In genomic region chr15:65832549-65833364, GRCh38 we compare ENCODE assay signal across 8 cellular contexts. TPM values are rescaled to one million over a fixed set of nuclear protein-coding genes. Genes with fewer than 3 reads are reported as not detected.
DNase-seq lines count a peak whose midpoint lies in the region; ATAC-seq lines count a peak whose summit lies in the region.

No MANE protein-coding gene starts in this region.

- CTCF ChIA-PET in activated CD4-positive, alpha-beta memory T cell treated with anti-CD3 and anti-CD28 coated beads for 36 hours (lab: Charles Lee) = interaction anchor here (0.6 to 5.3 kb wide), 12 partner anchors 8 to 194 kb away, joined by 3 to 25 read pairs (median 6); partner anchors contain the start of genes DENND4A and RAB11A

- peak overlapping the region; percentile 55; the same call in 1 of the 2 replicates for H3K9ac ChIP-seq in BLaER1
- H3K9ac ChIP-seq in duodenal mucosa (ENCODE audit: low read depth in 1 of 2, low read length in 2 of 2) = peak overlapping the region; percentile 34 to 57

- no peaks in the 10 kb centered on the region for H3K36me3 Mint-ChIP-seq in activated CD4-positive, alpha-beta memory T cell treated with anti-CD3 and anti-CD28 coated beads for 36 hours

- no peaks in the 10 kb centered on the region for H3K36me3 ChIP-seq in BLaER1
- H3K36me3 ChIP-seq in duodenal mucosa (ENCODE audit: control insufficient read depth in 1 of 2, insufficient read depth in 2 of 2, low read length in 2 of 2) = no peaks in the 10 kb centered on the region

- H3K9me3 ChIP-seq in BLaER1 (no peaks in the 10 kb centered on the region), duodenal mucosa (ENCODE audit: control insufficient read depth in 1 of 2, low read length in 2 of 2) (no peaks in the 10 kb centered on the region)

- no peaks in the 10 kb centered on the region for H3K9me3 Mint-ChIP-seq in activated CD4-positive, alpha-beta memory T cell treated with anti-CD3 and anti-CD28 coated beads for 36 hours

- peak overlapping the region; percentile 54 for H3K27ac ChIP-seq in BLaER1
- H3K27ac ChIP-seq in duodenal mucosa (ENCODE audit: low read depth, low read length) = peak overlapping the region; percentile 88

- peak overlapping the region; percentile 68 for H3K4me3 Mint-ChIP-seq in activated CD4-positive, alpha-beta memory T cell treated with anti-CD3 and anti-CD28 coated beads for 36 hours

- peak overlapping the region; percentile 94 for H3K27ac Mint-ChIP-seq in activated CD4-positive, alpha-beta memory T cell treated with anti-CD3 and anti-CD28 coated beads for 36 hours

- H3K4me1 ChIP-seq in BLaER1 (peaks cover 73% of the 10 kb centered on the region), duodenal mucosa (ENCODE audit: control insufficient read depth in 1 of 2, insufficient read depth in 2 of 2, low read length in 2 of 2) (peaks cover 30% of the 10 kb centered on the region in 2 donors)

- DNase-seq in NCI-H524 (lab: John Stamatoyannopoulos, UW) = peak; percentile 99 to 100
- DNase-seq in activated CD4-positive, alpha-beta memory T cell treated with anti-CD3 and anti-CD28 coated beads for 36 hours = peak; percentile 72
- peak; percentile 94 for DNase-seq in left lobe of liver (ENCODE audit: low spot score)
- DNase-seq in stimulated activated CD4-positive, alpha-beta T cell treated with anti-CD3 and anti-CD28 coated beads, Interleukin-2, amount 100 ng/mL, for 24 hours = peak; percentile 48 to 52

- H3K4me1 Mint-ChIP-seq in activated CD4-positive, alpha-beta memory T cell treated with anti-CD3 and anti-CD28 coated beads for 36 hours (ENCODE audit: low read depth) = peaks cover 45% of the 10 kb centered on the region

- intact Hi-C loops in activated CD4-positive, alpha-beta memory T cell treated with anti-CD3 and anti-CD28 coated beads for 36 hours (cut with micrococcal nuclease) = loop anchor here (2.0 kb wide), 2 partner anchors 14 to 24 kb away; no protein-coding TSS in a partner anchor

- H3K4me3 ChIP-seq in BLaER1 (peak overlapping the region; percentile 6; the same call in 1 of the 2 replicates), duodenal mucosa (ENCODE audit: low read depth in 1 of 2, low read length in 2 of 2) (peak overlapping the region; percentile 53 to 54)

- H3K27me3 ChIP-seq in BLaER1 (no peaks in the 10 kb centered on the region), duodenal mucosa (ENCODE audit: control insufficient read depth in 1 of 2, insufficient read depth in 2 of 2, low read length in 2 of 2) (no peaks in the 10 kb centered on the region)

- ATAC-seq in HG02759 (IDR thresholded peaks at IDR 0.05; ENCODE audit: unreplicated experiment) = peak; percentile 40
- ATAC-seq in left lobe of liver = peak; percentile 88
- no peak for ATAC-seq in GM18861 (IDR thresholded peaks at IDR 0.05; ENCODE audit: unreplicated experiment)

- peak overlapping the region; percentile 81 for H3K4me2 ChIP-seq in BLaER1

- H4K20me1 ChIP-seq in BLaER1 = peaks cover 17% of the 10 kb centered on the region

- H3K27me3 Mint-ChIP-seq in activated CD4-positive, alpha-beta memory T cell treated with anti-CD3 and anti-CD28 coated beads for 36 hours = no peaks in the 10 kb centered on the region

- POLR2A ChIA-PET in activated CD4-positive, alpha-beta memory T cell treated with anti-CD3 and anti-CD28 coated beads for 36 hours (lab: Charles Lee) = interaction anchor here (1.1 to 1.7 kb wide), 4 partner anchors 14 to 222 kb away, joined by 4 to 10 read pairs (median 8); partner anchors contain the start of genes DENND4A, INTS14 and RAB11A

RNA-seq across cellular contexts. Expression of gene RAB11A, which starts 36.5 kb away (rescaled TPM):
- 100 to 1,000 TPM; 171 to 181 TPM for total RNA-seq in activated CD4-positive, alpha-beta memory T cell treated with anti-CD3 and anti-CD28 coated beads for 36 hours
- total RNA-seq in left lobe of liver = 54.2 TPM

RNA-seq across cellular contexts. Expression of gene DENND4A, which starts 40.7 kb away (rescaled TPM):
- total RNA-seq in activated CD4-positive, alpha-beta memory T cell treated with anti-CD3 and anti-CD28 coated beads for 36 hours = 10 to 100 TPM; 39.9 to 41.3 TPM
- total RNA-seq in left lobe of liver = 10.7 TPM
